Comparison of ENCODE assay signal across 12 cellular contexts in genomic region chr22:20937031-20937793, GRCh38. TPM values are rescaled to one million over a fixed set of nuclear protein-coding genes. Genes with fewer than 3 reads are reported as not detected.
DNase-seq lines count a peak whose midpoint lies in the region; ATAC-seq and TF ChIP-seq lines count a peak whose summit lies in the region.
"Had no signal": no experiment of that assay in that cellular context is flagged by ENCODE, and none has a peak within 500 bp of the region (broad histone marks: within the 10 kb centered on the region; RNA-seq: fewer than 3 reads in every experiment).

No MANE protein-coding gene starts in this region.

- H3K79me2 ChIP-seq in parathyroid adenoma = peaks cover 31% of the 10 kb centered on the region

- H3K4me3 ChIP-seq in HUES48 (ENCODE audit: low read depth, low read length) (no peak overlapping the region), coronary artery (peak overlapping the region; percentile 25), parathyroid adenoma (ENCODE audit: low read depth, low read length) (no peak overlapping the region), dorsolateral prefrontal cortex (peak overlapping the region in 23 of 59 donors; percentile 2 to 46 (median 19))
- H3K4me3 ChIP-seq: ascending aorta, SK-N-MC had no signal

- no peak overlapping the region for H2AFZ ChIP-seq in parathyroid adenoma

- H3K9ac ChIP-seq in HUES48 (ENCODE audit: low read depth, low read length) (no peak overlapping the region), parathyroid adenoma (no peak overlapping the region)

- peak overlapping the region; percentile 8 for H3K27ac ChIP-seq in HUES48 (ENCODE audit: low read depth, low read length)
- no peak overlapping the region for H3K27ac ChIP-seq in coronary artery
- no peak overlapping the region for H3K27ac ChIP-seq in parathyroid adenoma
- peak overlapping the region in 4 of 59 donors; percentile 9 to 37 (median 12) for H3K27ac ChIP-seq in dorsolateral prefrontal cortex
- H3K27ac ChIP-seq: ascending aorta had no signal

- no peak for ATAC-seq in GM21825 (IDR thresholded peaks at IDR 0.05; ENCODE audit: unreplicated experiment)

- H3K4me1 ChIP-seq in HUES48 (ENCODE audit: control insufficient read depth, insufficient read depth, low read length) (no peaks in the 10 kb centered on the region; the same call in 1 of the 2 replicates), parathyroid adenoma (peaks cover 2% of the 10 kb centered on the region)

- H3K27me3 ChIP-seq in HUES48 (ENCODE audit: control insufficient read depth, insufficient read depth, low read length) = no peaks in the 10 kb centered on the region
- H3K27me3 ChIP-seq in parathyroid adenoma (ENCODE audit: control insufficient read depth, insufficient read depth, low read length) = no peaks in the 10 kb centered on the region
- H3K27me3 ChIP-seq in dorsolateral prefrontal cortex = no peaks in the 10 kb centered on the region
- H3K27me3 ChIP-seq: ascending aorta had no signal

- H3K36me3 ChIP-seq in HUES48 (ENCODE audit: control insufficient read depth, insufficient read depth, low read length) (peaks cover 50% of the 10 kb centered on the region), parathyroid adenoma (ENCODE audit: control insufficient read depth, insufficient read depth, low read length) (no peaks in the 10 kb centered on the region)

- H3K9me3 ChIP-seq in HUES48 (ENCODE audit: control insufficient read depth, insufficient read depth, low read length) (no peaks in the 10 kb centered on the region), parathyroid adenoma (ENCODE audit: control insufficient read depth, low read length) (no peaks in the 10 kb centered on the region)
- H3K9me3 ChIP-seq: ascending aorta had no signal

- intact Hi-C loops in dorsolateral prefrontal cortex (cut with DNase I) = no loop called here

- DNase-seq in COLO668 (lab: John Stamatoyannopoulos, UW; ENCODE audit: unreplicated experiment) (peak; percentile 34), coronary artery (ENCODE audit: low spot score) (no peak), dorsolateral prefrontal cortex (no peak), germinal center (ENCODE audit: low spot score) (no peak), NCI-H1436 treated with DMSO at 0.1 percent for 48 hours (lab: John Stamatoyannopoulos, UW) (no peak)
- DNase-seq: DMS153 had no signal

- no peak for TF ChIP-seq CTCF in coronary artery (IDR thresholded peaks at IDR 0.05)
- TF ChIP-seq CTCF in parathyroid adenoma (IDR thresholded peaks at IDR 0.05) = no peak
- TF ChIP-seq CTCF in dorsolateral prefrontal cortex (IDR thresholded peaks at IDR 0.05 in 54 of 56, conservative IDR thresholded peaks at IDR 0.05 in 2 of 56; ENCODE audit: low read depth in 1 of 56, partially characterized antibody in 56 of 56) = no peak

- peak overlapping the region; percentile 6 for H3K4me2 ChIP-seq in parathyroid adenoma (ENCODE audit: low read length)

RNA-seq across cellular contexts. Expression of gene CRKL, which starts 20.0 kb away (rescaled TPM):
- 100 to 1,000 TPM in 31 of 120 experiments, 10 to 100 TPM in 89; 75.1 to 125 (median 94.5) TPM for total RNA-seq in dorsolateral prefrontal cortex

RNA-seq across cellular contexts. Expression of gene AIFM3, which starts 29.8 kb away (rescaled TPM):
- total RNA-seq in dorsolateral prefrontal cortex = 100 to 1,000 TPM in 39 of 120 experiments, 10 to 100 TPM in 81; 45.5 to 214 (median 90.2) TPM
- total RNA-seq: ascending aorta, LHCN-M2 had no signal

RNA-seq across cellular contexts. Expression of gene LZTR1, which starts 44.9 kb away (rescaled TPM):
- 100 to 1,000 TPM in 5 of 120 experiments, 10 to 100 TPM in 115; 48.3 to 115 (median 73.6) TPM for total RNA-seq in dorsolateral prefrontal cortex
